In genomic region chr2:158893474-158893873, GRCh38 we compare ENCODE assay signal across 27 cellular contexts.
A peak's percentile ranks its signal among the peaks of the same experiment; 100 is the strongest.
DNase-seq lines count a peak whose midpoint lies in the region; ATAC-seq, FAIRE-seq and TF ChIP-seq lines count a peak whose summit lies in the region.
"Had no signal": no experiment of that assay in that cellular context is flagged by ENCODE, and none has a peak within 500 bp of the region (broad histone marks: within the 10 kb centered on the region; RNA-seq: fewer than 3 reads in every experiment).

No MANE protein-coding gene starts in this region.

- H3K9me3 Mint-ChIP-seq in osteocyte (ENCODE audit: unreplicated experiment) (no peaks in the 10 kb centered on the region), endothelial cell (ENCODE audit: unreplicated experiment) (no peaks in the 10 kb centered on the region)
- H3K9me3 Mint-ChIP-seq: IgD-negative memory B cell; stimulated activated memory B cell treated with anti-CD40 and anti-IgM and Interleukin-4, amounts not matched to agents 10 μg/mL and 1 μg/mL and 100 μg/mL, for 72 hours had no signal

- BruUV-seq in HepG2 (replicated peaks; lab: Mats Ljungman, UMichigan): no TSS peak

- H3K9ac ChIP-seq in HepG2 (ENCODE audit: insufficient read depth, low read depth, low read length) (no peak overlapping the region), fibroblast of lung (ENCODE audit: insufficient read depth, low read length) (no peak overlapping the region), Karpas-422 (ENCODE audit: low read length) (no peak overlapping the region)

- CTCF ChIA-PET in HepG2 (lab: Yijun Ruan, JAX; ENCODE audit: low intra/inter-chr PET ratio, low total read pairs): no interaction called here

- no peak for TF ChIP-seq RAD21 in HepG2 (CRISPR knock-in tag; IDR thresholded peaks at IDR 0.05)

- H3K4me3 ChIP-seq in HepG2 (replicated peaks in 1 of 3; ENCODE audit: insufficient read depth in 1 of 3, low read depth in 2 of 3, low read length in 3 of 3) (no peak overlapping the region), right lobe of liver (no peak overlapping the region), fibroblast of lung (replicated peaks in 1 of 4; ENCODE audit: control extremely low read depth in 1 of 4, insufficient read depth in 1 of 4, low read depth in 3 of 4, low read length in 4 of 4) (no peak overlapping the region), Karpas-422 (ENCODE audit: low read length) (no peak overlapping the region)
- H3K4me3 ChIP-seq: gastrocnemius medialis, left lung, thoracic aorta had no signal

- no peaks in the 10 kb centered on the region for H4K20me1 ChIP-seq in HepG2 (ENCODE audit: insufficient read depth, low read length)
- H4K20me1 ChIP-seq in fibroblast of lung (ENCODE audit: control insufficient read depth, extremely low read depth, insufficient read depth, low read length): no peaks in the 10 kb centered on the region
- no peaks in the 10 kb centered on the region for H4K20me1 ChIP-seq in Karpas-422 (ENCODE audit: insufficient read depth, low read depth, low read length)

- 53% methylated on average over 2 of the region's 2 CpGs for WGBS in HepG2 (ENCODE audit: low lambda C conversion rate)
- WGBS in right lobe of liver (ENCODE audit: insufficient coverage, low coverage, low lambda C conversion rate, missing lambda C conversion rate): 56% methylated on average over 2 of the region's 2 CpGs

- TF ChIP-seq EP300 in HepG2 (IDR thresholded peaks at IDR 0.05; ENCODE audit: low read depth in 2 of 2, low read length in 2 of 2) (no peak), HepG2 (CRISPR knock-in tag; IDR thresholded peaks at IDR 0.05; ENCODE audit: borderline replicate concordance) (no peak)

- no peaks in the 10 kb centered on the region for H3K4me1 ChIP-seq in HepG2 (ENCODE audit: insufficient read depth, low read length)
- no peaks in the 10 kb centered on the region for H3K4me1 ChIP-seq in right lobe of liver
- no peaks in the 10 kb centered on the region for H3K4me1 ChIP-seq in fibroblast of lung (ENCODE audit: control insufficient read depth, extremely low read depth, insufficient read depth, low read length)
- no peaks in the 10 kb centered on the region for H3K4me1 ChIP-seq in Karpas-422 (ENCODE audit: low read length)
- H3K4me1 ChIP-seq: gastrocnemius medialis, left lung had no signal

- in situ Hi-C loops in HepG2 (cut with HindIII; ENCODE audit: extremely low pct_ligation_motif_present, low pct_unique_long_range_greater_than_20kb): no loop called here

- intact Hi-C loops in HepG2 (cut with micrococcal nuclease; ENCODE audit: unreplicated experiment): no loop called here
- intact Hi-C loops in right lobe of liver (cut with DNase I): no loop called here

- H3K9me2 ChIP-seq in Karpas-422 (replicated peaks; ENCODE audit: insufficient read depth, low read length): no peaks in the 10 kb centered on the region

- FAIRE-seq in HepG2 (lab: Jason Lieb, UNC) (no peak), RCC 7860 (lab: Jason Lieb, UNC) (no peak)
- FAIRE-seq: A204.1 had no signal

- H3K4me2 ChIP-seq in HepG2 (ENCODE audit: low read depth, low read length): no peak overlapping the region
- peak overlapping the region; percentile 44 for H3K4me2 ChIP-seq in fibroblast of lung (ENCODE audit: extremely low read depth, insufficient read depth, low read length)
- H3K4me2 ChIP-seq in Karpas-422 (ENCODE audit: low read depth, low read length, poor library complexity, severe bottlenecking): no peak overlapping the region

- no peak for DNase-seq in HepG2 (ENCODE audit: low spot score)
- no peak for DNase-seq in right lobe of liver
- DNase-seq in fibroblast of lung (ENCODE audit: low read depth in 2 of 2): no peak
- DNase-seq in osteocyte (ENCODE audit: extremely low spot score, unreplicated experiment): no peak
- no peak for DNase-seq in endothelial cell (ENCODE audit: low spot score)
- no peak for DNase-seq in RCC 7860 (ENCODE audit: low spot score)
- no peak for DNase-seq in Karpas-422
- no peak for DNase-seq in NK-92 treated with Interleukin-12 subunit alpha and Interleukin-12 subunit beta, amount 100 ng/mL, for 24 hours (lab: John Stamatoyannopoulos, UW)
- DNase-seq: activated CD4-positive, alpha-beta T cell treated with anti-CD3 and anti-CD28 coated beads, Interleukin-2, amount 50 U/mL, for 4 hours; activated CD4-positive, CD25-positive, alpha-beta regulatory T cell; activated naive CD4-positive, alpha-beta T cell treated with Interleukin-2 at 50 U/mL for 16 hours; AML-193; CD4-positive, alpha-beta memory T cell; DMS53; gastrocnemius medialis; left lung; naive thymus-derived CD4-positive, alpha-beta T cell; NCI-H1092 treated with DMSO at 0.1 percent for 48 hours; NCI-H1930; NCI-H2227 treated with DMSO at 0.1 percent for 48 hours; NCI-H526 treated with DMSO at 0.1 percent for 48 hours; stimulated activated CD4-positive, alpha-beta T cell treated with anti-CD3 and anti-CD28 coated beads, Interleukin-12 subunit alpha, Interleukin-12 subunit beta, amount 100 ng/mL, for 4 hours; stimulated activated CD4-positive, alpha-beta T cell treated with anti-CD3 and anti-CD28 coated beads, Interleukin-4, amount 100 ng/mL, for 4 hours had no signal

- H3K27ac ChIP-seq in HepG2 (ENCODE audit: extremely low read length, insufficient read depth, low read length): no peak overlapping the region
- H3K27ac ChIP-seq in right lobe of liver: no peak overlapping the region
- H3K27ac ChIP-seq in fibroblast of lung (ENCODE audit: insufficient read depth, low read length): no peak overlapping the region
- H3K27ac ChIP-seq in Karpas-422 (ENCODE audit: low read length): no peak overlapping the region
- H3K27ac ChIP-seq: gastrocnemius medialis, left lung, thoracic aorta had no signal

- POLR2A ChIA-PET in HepG2 (lab: Yijun Ruan, JAX): no interaction called here

- H3K79me2 ChIP-seq in HepG2 (ENCODE audit: insufficient read depth, low read length): no peaks in the 10 kb centered on the region
- H3K79me2 ChIP-seq in fibroblast of lung (ENCODE audit: control insufficient read depth, insufficient read depth, low read length): no peaks in the 10 kb centered on the region
- no peaks in the 10 kb centered on the region for H3K79me2 ChIP-seq in Karpas-422 (ENCODE audit: low read length)

- H3K36me3 ChIP-seq in HepG2 (replicated peaks in 1 of 2; ENCODE audit: control insufficient read depth in 1 of 2, insufficient read depth in 2 of 2, low read length in 2 of 2) (no peaks in the 10 kb centered on the region), right lobe of liver (no peaks in the 10 kb centered on the region), fibroblast of lung (ENCODE audit: control insufficient read depth, insufficient read depth, low read length) (no peaks in the 10 kb centered on the region), Karpas-422 (ENCODE audit: insufficient read depth, low read length) (no peaks in the 10 kb centered on the region)
- H3K36me3 ChIP-seq: gastrocnemius medialis, left lung, thoracic aorta had no signal

- H3K4me1 Mint-ChIP-seq in osteocyte (ENCODE audit: unreplicated experiment): peaks cover 12% of the 10 kb centered on the region
- no peaks in the 10 kb centered on the region for H3K4me1 Mint-ChIP-seq in endothelial cell (ENCODE audit: unreplicated experiment)
- H3K4me1 Mint-ChIP-seq: CD4-positive, alpha-beta memory T cell; naive thymus-derived CD4-positive, alpha-beta T cell; stimulated activated memory B cell treated with anti-CD40 and anti-IgM and Interleukin-4, amounts not matched to agents 10 μg/mL and 1 μg/mL and 100 μg/mL, for 72 hours had no signal

- H3K9me3 ChIP-seq in HepG2 (ENCODE audit: low read length) (no peaks in the 10 kb centered on the region), right lobe of liver (no peaks in the 10 kb centered on the region), fibroblast of lung (ENCODE audit: control insufficient read depth, insufficient read depth, low read depth, low read length) (no peaks in the 10 kb centered on the region), Karpas-422 (ENCODE audit: low read length) (no peaks in the 10 kb centered on the region)
- H3K9me3 ChIP-seq: gastrocnemius medialis, left lung, thoracic aorta had no signal

- H3K36me3 Mint-ChIP-seq in osteocyte (ENCODE audit: unreplicated experiment) (no peaks in the 10 kb centered on the region), endothelial cell (ENCODE audit: low read depth, unreplicated experiment) (no peaks in the 10 kb centered on the region)
- H3K36me3 Mint-ChIP-seq: CD4-positive, alpha-beta memory T cell; naive thymus-derived CD4-positive, alpha-beta T cell; stimulated activated memory B cell treated with anti-CD40 and anti-IgM and Interleukin-4, amounts not matched to agents 10 μg/mL and 1 μg/mL and 100 μg/mL, for 72 hours had no signal

- TF ChIP-seq CTCF in HepG2 (CRISPR knock-in tag; IDR thresholded peaks at IDR 0.05) (no peak), right lobe of liver (IDR thresholded peaks at IDR 0.05) (no peak), fibroblast of lung (conservative IDR thresholded peaks at IDR 0.05 in 1 of 2, IDR thresholded peaks at IDR 0.05 in 1 of 2; ENCODE audit: low read depth in 1 of 2, low read length in 2 of 2) (no peak), osteocyte (IDR thresholded peaks at IDR 0.05) (no peak), endothelial cell (IDR thresholded peaks at IDR 0.05; ENCODE audit: unreplicated experiment) (no peak)

- H3K27me3 Mint-ChIP-seq in osteocyte (ENCODE audit: unreplicated experiment) (no peaks in the 10 kb centered on the region), endothelial cell (ENCODE audit: unreplicated experiment) (peaks cover 1% of the 10 kb centered on the region)

- TF ChIP-seq POLR2A in HepG2 (IDR thresholded peaks at IDR 0.05; ENCODE audit: insufficient read depth in 1 of 2, low read depth in 2 of 2, low read length in 2 of 2) (no peak), right lobe of liver (IDR thresholded peaks at IDR 0.05) (no peak)

- H3K27me3 ChIP-seq in HepG2 (ENCODE audit: control insufficient read depth in 1 of 2, insufficient read depth in 2 of 2, low read length in 2 of 2) (no peaks in the 10 kb centered on the region), right lobe of liver (no peaks in the 10 kb centered on the region), fibroblast of lung (ENCODE audit: control insufficient read depth, insufficient read depth, low read length) (no peaks in the 10 kb centered on the region), Karpas-422 (ENCODE audit: low read length) (no peaks in the 10 kb centered on the region)
- H3K27me3 ChIP-seq: gastrocnemius medialis, left lung had no signal

- H2AFZ ChIP-seq in HepG2 (ENCODE audit: low read length): no peak overlapping the region
- H2AFZ ChIP-seq in fibroblast of lung (ENCODE audit: low read length): peak overlapping the region; percentile 82
- no peak overlapping the region for H2AFZ ChIP-seq in Karpas-422 (ENCODE audit: low read length)

- no peak overlapping the region for H3K4me3 Mint-ChIP-seq in osteocyte (ENCODE audit: unreplicated experiment)
- no peak overlapping the region for H3K4me3 Mint-ChIP-seq in endothelial cell (ENCODE audit: unreplicated experiment)
- H3K4me3 Mint-ChIP-seq: CD4-positive, alpha-beta memory T cell; IgD-negative memory B cell; naive thymus-derived CD4-positive, alpha-beta T cell; stimulated activated memory B cell treated with anti-CD40 and anti-IgM and Interleukin-4, amounts not matched to agents 10 μg/mL and 1 μg/mL and 100 μg/mL, for 72 hours had no signal

- H3K27ac Mint-ChIP-seq in osteocyte (ENCODE audit: unreplicated experiment) (peak overlapping the region; percentile 5), endothelial cell (ENCODE audit: unreplicated experiment) (no peak overlapping the region)
- H3K27ac Mint-ChIP-seq: CD4-positive, alpha-beta memory T cell; IgD-negative memory B cell; naive thymus-derived CD4-positive, alpha-beta T cell; stimulated activated memory B cell treated with anti-CD40 and anti-IgM and Interleukin-4, amounts not matched to agents 10 μg/mL and 1 μg/mL and 100 μg/mL, for 72 hours had no signal

- ATAC-seq in HepG2: peak; percentile 22; the same call in 2 of the 3 replicates
- ATAC-seq in right lobe of liver: no peak
- ATAC-seq: gastrocnemius medialis; left lung; naive thymus-derived CD4-positive, alpha-beta T cell had no signal
